Comparison of ENCODE assay signal across 1 cellular context in genomic region chr14:102732924-102733323, GRCh38.
TF ChIP-seq lines count a peak whose summit lies in the region.

No MANE protein-coding gene starts in this region.

TF ChIP-seq in GM23338, 12 proteins besides CTCF, POLR2A, EP300 and RAD21 (continued from another document):
- TF ChIP-seq ZNF462 (CRISPR knock-in tag; IDR thresholded peaks at IDR 0.05) (no peak), CREB1 (CRISPR knock-in tag; IDR thresholded peaks at IDR 0.05; ENCODE audit: low read depth) (no peak), REST (IDR thresholded peaks at IDR 0.05; ENCODE audit: unreplicated experiment) (no peak), EZH2 (IDR thresholded peaks at IDR 0.05; ENCODE audit: low read depth, unreplicated experiment) (no peak)
